Comparison of ENCODE assay signal across 17 cellular contexts in genomic region chr21:33057385-33057940, GRCh38. TPM values are rescaled to one million over a fixed set of nuclear protein-coding genes. Genes with fewer than 3 reads are reported as not detected.
DNase-seq lines count a peak whose midpoint lies in the region; ATAC-seq and TF ChIP-seq lines count a peak whose summit lies in the region.
"Had no signal": no experiment of that assay in that cellular context is flagged by ENCODE, and none has a peak within 500 bp of the region (broad histone marks: within the 10 kb centered on the region; RNA-seq: fewer than 3 reads in every experiment).

No MANE protein-coding gene starts in this region.

- no peak for TF ChIP-seq POLR2A in esophagus muscularis mucosa (IDR thresholded peaks at IDR 0.05; ENCODE audit: low read depth)

- H2BK12ac ChIP-seq in neuronal stem cell (ENCODE audit: low read length), result no peak overlapping the region

- H3K9me3 ChIP-seq in neuronal stem cell (replicated peaks in 1 of 2; ENCODE audit: control insufficient read depth in 2 of 2, insufficient read depth in 1 of 2, low read depth in 1 of 2, low read length in 2 of 2) (peaks cover 0 to 1% of the 10 kb centered on the region in 2 donors), esophagus muscularis mucosa (no peaks in the 10 kb centered on the region)
- H3K9me3 ChIP-seq: A549 had no signal

- H4K91ac ChIP-seq in neuronal stem cell (ENCODE audit: low read depth, low read length, poor library complexity), result no peak overlapping the region

- ATAC-seq in HG03565 (IDR thresholded peaks at IDR 0.05; ENCODE audit: unreplicated experiment), result no peak
- ATAC-seq: A549, GM12878, GM23338, HepG2 had no signal

- no peak overlapping the region for H3K4me2 ChIP-seq in neuronal stem cell (ENCODE audit: insufficient read depth, low read length, poor library complexity, severe bottlenecking)
- H3K4me2 ChIP-seq: A549, GM23338 had no signal

- no peak overlapping the region for H2AFZ ChIP-seq in neuronal stem cell (ENCODE audit: low read length)
- H2AFZ ChIP-seq: GM23338 had no signal

- H4K8ac ChIP-seq in neuronal stem cell (ENCODE audit: low read depth, low read length), result no peak overlapping the region

- TF ChIP-seq EP300 in esophagus muscularis mucosa (IDR thresholded peaks at IDR 0.05), result no peak

- H3K4me3 ChIP-seq in HL-60 (replicated peaks; ENCODE audit: insufficient read depth, low read length) (no peak overlapping the region), neuronal stem cell (ENCODE audit: low read length in 2 of 2) (no peak overlapping the region), esophagus muscularis mucosa (no peak overlapping the region)
- H3K4me3 ChIP-seq: A549, GM12878, GM23338 had no signal

- no peak overlapping the region for H3K4ac ChIP-seq in neuronal stem cell (ENCODE audit: low read length)

- H3K27me3 ChIP-seq in HL-60 (ENCODE audit: insufficient read depth, poor library complexity, severe bottlenecking) (no peaks in the 10 kb centered on the region), neuronal stem cell (ENCODE audit: control insufficient read depth in 3 of 3, insufficient read depth in 3 of 3, low read depth in 1 of 3, low read length in 3 of 3) (peaks cover 0 to 18% (median 5%) of the 10 kb centered on the region in 3 experiments), esophagus muscularis mucosa (peaks cover 0 to 39% (median 0%) of the 10 kb centered on the region in 4 donors)

- H2BK120ac ChIP-seq in neuronal stem cell (ENCODE audit: low read depth, low read length), result no peak overlapping the region

- peak overlapping the region; percentile 56 for H2AK5ac ChIP-seq in neuronal stem cell (ENCODE audit: low read depth, low read length)

- H2BK5ac ChIP-seq in neuronal stem cell (ENCODE audit: low read length), result no peak overlapping the region

- H3K4me1 ChIP-seq in neuronal stem cell (ENCODE audit: control insufficient read depth in 2 of 2, insufficient read depth in 1 of 2, low read depth in 1 of 2, low read length in 2 of 2) (no peaks in the 10 kb centered on the region), esophagus muscularis mucosa (peaks cover 0 to 11% (median 8%) of the 10 kb centered on the region in 4 donors)
- H3K4me1 ChIP-seq: A549 had no signal

- no peak overlapping the region for H3K14ac ChIP-seq in neuronal stem cell (ENCODE audit: low read length)

- TF ChIP-seq CTCF in HL-60 (IDR thresholded peaks at IDR 0.05; ENCODE audit: insufficient read depth, low read length) (no peak), VCaP (conservative IDR thresholded peaks at IDR 0.05) (no peak), esophagus muscularis mucosa (IDR thresholded peaks at IDR 0.05) (no peak)

- no peak overlapping the region for H2BK15ac ChIP-seq in neuronal stem cell (ENCODE audit: low read length)

- H3K23ac ChIP-seq in neuronal stem cell (ENCODE audit: low read depth, low read length, poor library complexity), result peak overlapping the region; percentile 48

- H3K36me3 ChIP-seq in neuronal stem cell (replicated peaks in 1 of 2; ENCODE audit: control insufficient read depth in 2 of 2, insufficient read depth in 2 of 2, low read length in 2 of 2) (no peaks in the 10 kb centered on the region), esophagus muscularis mucosa (no peaks in the 10 kb centered on the region)

- H3K27ac ChIP-seq in HL-60 (replicated peaks) (peak overlapping the region; percentile 21), VCaP (peak overlapping the region; percentile 32; the same call in 1 of the 2 replicates), neuronal stem cell (replicated peaks; ENCODE audit: low read length) (no peak overlapping the region), esophagus muscularis mucosa (replicated peaks in 1 of 4) (no peak overlapping the region)
- H3K27ac ChIP-seq: A549 had no signal

- no CpG with 5 or more reads among the region's 11 CpGs for WGBS in neuronal stem cell (ENCODE audit: extremely low coverage in 2 of 2, insufficient read length in 2 of 2, insufficient replicate concordance in 1 of 2), 2 donors
- WGBS in esophagus muscularis mucosa, result 84% methylated on average over 9 of the region's 11 CpGs

- intact Hi-C loops in esophagus muscularis mucosa (cut with DNase I), result no loop called here

- H3K79me1 ChIP-seq in neuronal stem cell (ENCODE audit: low read depth, low read length), result no peaks in the 10 kb centered on the region

- peak overlapping the region; percentile 58 for H3K18ac ChIP-seq in neuronal stem cell (ENCODE audit: low read length)

- no peak for DNase-seq in HL-60 (ENCODE audit: low read depth in 1 of 2, low spot score in 1 of 2)
- no peak for DNase-seq in neuronal stem cell (ENCODE audit: low spot score)
- no peak for DNase-seq in ecto neural progenitor cell (ENCODE audit: low spot score)
- no peak for DNase-seq in esophagus muscularis mucosa (ENCODE audit: extremely low spot score)
- DNase-seq in occipital lobe (lab: John Stamatoyannopoulos, UW), result no peak
- DNase-seq: CD4-positive, alpha-beta T cell; DMS79; H9 had no signal

- no peak overlapping the region for H3K9ac ChIP-seq in neuronal stem cell (ENCODE audit: low read depth, low read length, poor library complexity)

RNA-seq across cellular contexts. Expression of gene OLIG1, which starts 12.5 kb away (rescaled TPM):
- polyA plus RNA-seq in neuronal stem cell (2013, experiment 1 of 2), result 0.11 TPM
- polyA plus RNA-seq in neuronal stem cell (2013, experiment 2 of 2), result not detected
- total RNA-seq in esophagus muscularis mucosa (not detected), occipital lobe (9.4 TPM)
- total RNA-seq: CD4-positive, alpha-beta T cell; G401; GM12878; HepG2 had no signal
- polyA plus RNA-seq: A549, AG04450, BJ, GM12878, HepG2 had no signal

RNA-seq across cellular contexts. Expression of gene OLIG2, which starts 31.7 kb away (rescaled TPM):
- polyA plus RNA-seq in neuronal stem cell (2013, experiment 1 of 2), result 0.70 TPM
- 0.61 TPM for polyA plus RNA-seq in neuronal stem cell (2013, experiment 2 of 2)
- not detected for total RNA-seq in esophagus muscularis mucosa
- 23.9 TPM for total RNA-seq in occipital lobe
- total RNA-seq: CD4-positive, alpha-beta T cell; G401; GM12878; HepG2 had no signal
- polyA plus RNA-seq: A549, AG04450, BJ, GM12878, HepG2 had no signal

Comparison
In these comparisons a context has a peak if more than half of its experiments do, and no peak if none do; other contexts are left out.
1. H3K27ac ChIP-seq: peak in HL-60 (single experiment) and VCaP (single experiment); none in neuronal stem cell (single experiment) and esophagus muscularis mucosa (0 of 4).
2. RNA of gene OLIG1, which starts 12.5 kb away (total RNA-seq): 9.4 TPM in occipital lobe (single experiment); not detected in esophagus muscularis mucosa; every median in the first group is over 10 times any median in the second.
3. RNA of gene OLIG2, which starts 31.7 kb away (total RNA-seq): 23.9 TPM in occipital lobe (single experiment); not detected in esophagus muscularis mucosa; every median in the first group is over 10 times any median in the second.